ENCODE assay signal across 9 cellular contexts in genomic region chr14:52325126-52325525, GRCh38. TPM values are rescaled to one million over a fixed set of nuclear protein-coding genes. Genes with fewer than 3 reads are reported as not detected.
DNase-seq lines count a peak whose midpoint lies in the region; ATAC-seq and TF ChIP-seq lines count a peak whose summit lies in the region.
"Had no signal": no experiment of that assay in that cellular context is flagged by ENCODE, and none has a peak within 500 bp of the region (broad histone marks: within the 10 kb centered on the region; RNA-seq: fewer than 3 reads in every experiment).

No MANE protein-coding gene starts in this region.

- H3K4me3 ChIP-seq in heart left ventricle = peak overlapping the region in 1 of 12 donors; percentile 18
- H3K4me3 ChIP-seq in OCI-LY7 (ENCODE audit: low read depth, low read length, poor library complexity, severe bottlenecking) = no peak overlapping the region
- no peak overlapping the region for H3K4me3 ChIP-seq in kidney epithelial cell (ENCODE audit: low read depth, low read length)

- POLR2A ChIA-PET in OCI-LY7 (lab: Charles Lee) (interaction anchor here (0.6 kb wide), 1 partner anchor 1659 kb away, joined by 3 read pairs; no protein-coding TSS in a partner anchor), RWPE1 (lab: Yijun Ruan, JAX; ENCODE audit: low non-redundant PET) (no interaction called here)

- no peaks in the 10 kb centered on the region for H3K79me2 ChIP-seq in OCI-LY7 (ENCODE audit: insufficient read depth, low read depth, low read length)

- H3K9me2 ChIP-seq in OCI-LY7 (ENCODE audit: insufficient read depth, low read length) = no peaks in the 10 kb centered on the region; the same call in 1 of the 2 replicates

- H3K9me3 ChIP-seq in heart left ventricle = peaks cover 0 to 25% (median 6%) of the 10 kb centered on the region in 12 donors
- H3K9me3 ChIP-seq in OCI-LY7 (ENCODE audit: low read length) = peaks cover 15% of the 10 kb centered on the region; the same call in 1 of the 2 replicates

- 79 to 88% (median 85%) methylated on average over 3 of the region's 3 CpGs for WGBS in heart left ventricle, 4 donors

- TF ChIP-seq POLR2A in heart left ventricle (IDR thresholded peaks at IDR 0.05) = no peak

- H3K27ac ChIP-seq in heart left ventricle (peak overlapping the region in 1 of 12 donors; percentile 61), OCI-LY7 (ENCODE audit: low read depth, low read length, poor library complexity, severe bottlenecking) (no peak overlapping the region), RWPE1 (no peak overlapping the region)

- peak in 3 of 4 donors; percentile 39 to 79 (median 49) for ATAC-seq in heart left ventricle
- peak; percentile 94 for ATAC-seq in HG02884 (IDR thresholded peaks at IDR 0.05; ENCODE audit: unreplicated experiment)

- no peak overlapping the region for H2AFZ ChIP-seq in OCI-LY7 (ENCODE audit: low read length)

- no peaks in the 10 kb centered on the region for H3K27me3 ChIP-seq in heart left ventricle
- no peaks in the 10 kb centered on the region for H3K27me3 ChIP-seq in kidney epithelial cell (ENCODE audit: control insufficient read depth, insufficient read depth, low read length)

- peaks cover 0 to 49% (median 0%) of the 10 kb centered on the region in 12 donors for H3K4me1 ChIP-seq in heart left ventricle
- peaks cover 15% of the 10 kb centered on the region for H3K4me1 ChIP-seq in OCI-LY7 (ENCODE audit: insufficient read depth, low read length, poor library complexity, severe bottlenecking)

- no peak for TF ChIP-seq CTCF in heart left ventricle (IDR thresholded peaks at IDR 0.05)
- TF ChIP-seq CTCF in OCI-LY7 (conservative IDR thresholded peaks at IDR 0.05; ENCODE audit: low read length) = no peak
- TF ChIP-seq CTCF in kidney epithelial cell (IDR thresholded peaks at IDR 0.05; ENCODE audit: insufficient read depth, low read length, poor library complexity, severe bottlenecking) = no peak
- no peak for TF ChIP-seq CTCF in RWPE1 (conservative IDR thresholded peaks at IDR 0.05; ENCODE audit: low read depth)

- peak overlapping the region; percentile 38 for H3K4me2 ChIP-seq in OCI-LY7 (ENCODE audit: low read length)

- DNase-seq in heart left ventricle (no peak), cardiac septum (ENCODE audit: low spot score) (no peak), OCI-LY7 (ENCODE audit: low spot score) (peak; percentile 72), kidney epithelial cell (ENCODE audit: low read depth) (peak; percentile 82), RPMI8226 (no peak), RWPE1 (ENCODE audit: low spot score) (no peak), G401 (ENCODE audit: low spot score) (no peak)

- BruUV-seq in OCI-LY7 (replicated peaks; lab: Mats Ljungman, UMichigan) = no TSS peak

- intact Hi-C loops in heart left ventricle (cut with DNase I) (no loop called here), cardiac septum (cut with DNase I) (no loop called here), OCI-LY7 (cut with micrococcal nuclease; ENCODE audit: unreplicated experiment) (no loop called here)

- in situ Hi-C loops in G401 (cut with HindIII; ENCODE audit: low sequenced_read_pairs) = no loop called here

- CTCF ChIA-PET in OCI-LY7 (lab: Charles Lee; ENCODE audit: unreplicated experiment) (no interaction called here), RWPE1 (lab: Yijun Ruan, JAX) (no interaction called here)

- H3K36me3 ChIP-seq in heart left ventricle = no peaks in the 10 kb centered on the region
- no peaks in the 10 kb centered on the region for H3K36me3 ChIP-seq in OCI-LY7 (ENCODE audit: insufficient read depth, low read length)
- no peaks in the 10 kb centered on the region for H3K36me3 ChIP-seq in kidney epithelial cell (ENCODE audit: control insufficient read depth, insufficient read depth, low read length)

- no peaks in the 10 kb centered on the region for H4K20me1 ChIP-seq in OCI-LY7 (ENCODE audit: insufficient read depth, low read length)

RNA-seq across cellular contexts. Expression of gene PTGER2, which starts 11.0 kb away (rescaled TPM):
- total RNA-seq in heart left ventricle (1 to 10 TPM in 3 of 9 donors, under 1 TPM in 6; 0.15 to 4.1 (median 0.72) TPM), cardiac septum (0.75 TPM), OCI-LY7 (2022) (not detected in 2 replicates), kidney epithelial cell (0.46 and 1.4 TPM in 2 replicates)
- under 1 TPM; 0.27 to 0.60 TPM for polyA plus RNA-seq in heart left ventricle
- not detected in 2 replicates for total RNA-seq in OCI-LY7 (2014; rRNA removed; shearing (Covaris generic))
- 0.10 and 0.43 TPM in 2 replicates for total RNA-seq in G401 (2014; rRNA removed; shearing (Covaris generic))
- total RNA-seq: neural crest cell had no signal

RNA-seq across cellular contexts. Expression of gene PTGDR, which starts 57.6 kb away (rescaled TPM):
- total RNA-seq in heart left ventricle = 1 to 10 TPM in 5 of 9 donors, under 1 TPM in 4; 0.35 to 2.5 (median 1.3) TPM
- under 1 TPM; 0.33 to 0.88 TPM for polyA plus RNA-seq in heart left ventricle
- total RNA-seq in cardiac septum = 0.51 TPM
- total RNA-seq in OCI-LY7 (2014; rRNA removed; shearing (Covaris generic)) = not detected in 2 replicates
- total RNA-seq in OCI-LY7 (2022) = not detected in 2 replicates
- not detected in 2 replicates for total RNA-seq in kidney epithelial cell
- total RNA-seq in G401 (2014; rRNA removed; shearing (Covaris generic)) = not detected in 2 replicates
- total RNA-seq: neural crest cell had no signal

Comparison
In these comparisons a context has a peak if more than half of its experiments do, and no peak if none do; other contexts are left out.
1. DNase-seq: peak in OCI-LY7 (single experiment) and kidney epithelial cell (single experiment); none in heart left ventricle (0 of 5), cardiac septum (single experiment), RPMI8226 (single experiment), RWPE1 (single experiment) and G401 (single experiment).